ENCODE assay signal across 16 cellular contexts in genomic region chr17:67020293-67020766, GRCh38. TPM values are rescaled to one million over a fixed set of nuclear protein-coding genes. Genes with fewer than 3 reads are reported as not detected.
DNase-seq lines count a peak whose midpoint lies in the region; ATAC-seq and TF ChIP-seq lines count a peak whose summit lies in the region.
"Had no signal": no experiment of that assay in that cellular context is flagged by ENCODE, and none has a peak within 500 bp of the region (broad histone marks: within the 10 kb centered on the region; RNA-seq: fewer than 3 reads in every experiment).

No MANE protein-coding gene starts in this region.

- no peaks in the 10 kb centered on the region for H3K27me3 Mint-ChIP-seq in brain

- peaks cover 39% of the 10 kb centered on the region for H3K4me1 Mint-ChIP-seq in brain
- H3K4me1 Mint-ChIP-seq: CD4-positive, CD25-positive, alpha-beta regulatory T cell had no signal

- H3K36me3 Mint-ChIP-seq in brain: peaks cover 44% of the 10 kb centered on the region
- H3K36me3 Mint-ChIP-seq: CD4-positive, CD25-positive, alpha-beta regulatory T cell had no signal

- no peak for ATAC-seq in HG03159 (IDR thresholded peaks at IDR 0.05; ENCODE audit: unreplicated experiment)
- no peak for ATAC-seq in HG03354 (IDR thresholded peaks at IDR 0.05; ENCODE audit: poor library complexity, severe bottlenecking, unreplicated experiment)
- ATAC-seq: HCT116, K562 had no signal

- H3K27ac Mint-ChIP-seq in brain: peak overlapping the region in 4 of 5 experiments; percentile 8 to 91 (median 66)
- H3K27ac Mint-ChIP-seq: CD4-positive, CD25-positive, alpha-beta regulatory T cell had no signal

- no peaks in the 10 kb centered on the region for H3K9me3 Mint-ChIP-seq in brain
- H3K9me3 Mint-ChIP-seq: CD4-positive, CD25-positive, alpha-beta regulatory T cell had no signal

- no peak overlapping the region for H3K4me3 Mint-ChIP-seq in brain
- H3K4me3 Mint-ChIP-seq: CD4-positive, CD25-positive, alpha-beta regulatory T cell had no signal

- TF ChIP-seq CTCF in brain (conservative IDR thresholded peaks at IDR 0.05): no peak

- DNase-seq in COR-L47 (lab: John Stamatoyannopoulos, UW): peak; percentile 26
- peak; percentile 12 for DNase-seq in NCI-H2081 treated with DMSO at 0.1 percent for 48 hours (lab: John Stamatoyannopoulos, UW)
- DNase-seq in retina: peak; percentile 65
- DNase-seq in CD1c-positive myeloid dendritic cell (ENCODE audit: extremely low spot score): no peak
- DNase-seq: Calu3; CD4-positive, CD25-positive, alpha-beta regulatory T cell; GM23248; NCI-H2029 treated with DMSO at 0.1 percent for 48 hours; NCI-H526 treated with DMSO at 0.1 percent for 48 hours; RPMI8226; SIG-M5 had no signal

RNA-seq across cellular contexts. Expression of gene CACNG1, which starts 24.0 kb away (rescaled TPM):
- polyA plus RNA-seq in brain (ENCODE audit: insufficient read depth, low read depth, low replicate concordance): 1.1 TPM
- polyA plus RNA-seq: CD4-positive, CD25-positive, alpha-beta regulatory T cell; GM23248; K562 had no signal

RNA-seq across cellular contexts. Expression of gene CACNG4, which starts 55.8 kb away (rescaled TPM):
- 50.9 TPM for polyA plus RNA-seq in brain (ENCODE audit: insufficient read depth, low read depth, low replicate concordance)
- polyA plus RNA-seq: CD4-positive, CD25-positive, alpha-beta regulatory T cell; GM23248; K562 had no signal
